ENCODE assay signal across 1 cellular context in the genomic region with DNA sequence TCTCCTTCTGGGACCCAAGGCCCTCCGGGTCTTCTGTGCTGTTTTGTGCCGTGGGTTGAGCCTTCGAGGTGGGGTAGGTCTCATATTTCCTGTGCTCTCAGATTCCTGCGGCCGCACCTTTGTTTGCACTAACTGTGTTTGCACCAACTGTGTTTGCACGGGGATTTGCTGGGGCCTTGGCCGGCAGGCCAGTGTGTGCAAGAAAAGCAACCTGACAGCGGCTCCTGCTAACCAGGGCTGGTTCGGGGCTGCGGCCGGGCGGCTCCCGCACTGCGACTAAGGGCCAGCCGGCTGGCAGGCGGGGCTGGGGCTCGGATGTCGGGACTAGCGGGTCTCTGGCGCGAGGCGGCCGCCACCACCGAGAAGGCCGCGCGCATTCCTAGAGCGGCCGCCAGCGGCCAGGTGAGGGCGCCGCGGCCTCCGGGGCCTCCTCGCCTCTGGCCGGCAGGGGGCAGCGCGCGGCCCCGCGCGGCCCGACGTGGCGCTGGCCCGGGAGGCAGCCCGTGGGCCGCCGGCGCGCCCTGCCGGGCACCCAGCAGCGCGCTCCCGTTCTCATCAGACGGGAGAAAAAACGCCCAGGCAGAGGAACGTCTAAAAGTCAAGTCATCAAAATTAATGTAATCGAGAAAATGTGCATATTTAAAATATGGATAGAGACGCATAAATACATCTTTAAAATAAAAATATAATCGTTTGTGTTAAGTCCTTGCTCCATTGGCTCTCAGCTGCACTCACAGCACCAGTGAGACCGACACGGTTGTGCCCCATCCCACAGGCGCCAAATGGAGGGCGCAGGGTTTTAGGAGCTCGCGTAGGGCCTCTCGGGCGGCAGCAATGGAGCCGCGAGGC.
A peak's percentile ranks its signal among the peaks of the same experiment; 100 is the strongest.
TF ChIP-seq lines count a peak whose summit lies in the region.

No MANE protein-coding gene starts in this region.

TF ChIP-seq in SK-N-SH, 30 proteins besides CTCF, POLR2A, EP300 and RAD21 (continued from another document):
- TF ChIP-seq SIN3A (IDR thresholded peaks at IDR 0.05; ENCODE audit: borderline replicate concordance, low read depth, low read length) = no peak
- no peak for TF ChIP-seq NRF1 (IDR thresholded peaks at IDR 0.05; ENCODE audit: low read depth, low read length)
- TF ChIP-seq GATA2 (CRISPR knock-in tag; IDR thresholded peaks at IDR 0.05) = no peak
- TF ChIP-seq ELF1 (IDR thresholded peaks at IDR 0.05) = no peak
- TF ChIP-seq RFX5 (IDR thresholded peaks at IDR 0.05; ENCODE audit: low read length) = no peak
- no peak for TF ChIP-seq FOXM1 (IDR thresholded peaks at IDR 0.05; ENCODE audit: low read depth)
- no peak for TF ChIP-seq JUND (IDR thresholded peaks at IDR 0.05)
- peak; percentile 38 for TF ChIP-seq CHD2 (IDR thresholded peaks at IDR 0.05; ENCODE audit: low read length, partially characterized antibody)
- no peak for TF ChIP-seq USF2 (IDR thresholded peaks at IDR 0.05; ENCODE audit: borderline replicate concordance, low read depth, low read length)
- TF ChIP-seq SMC3 (IDR thresholded peaks at IDR 0.05; ENCODE audit: low read depth, low read length) = peak; percentile 49
- TF ChIP-seq MXI1 (IDR thresholded peaks at IDR 0.05; ENCODE audit: low read depth, low read length) = no peak
- TF ChIP-seq TCF12 (IDR thresholded peaks at IDR 0.05) = no peak
- no peak for TF ChIP-seq FOXJ3 (CRISPR knock-in tag; IDR thresholded peaks at IDR 0.05)
